1 cellular context compared by ENCODE assay signal in the genomic region with DNA sequence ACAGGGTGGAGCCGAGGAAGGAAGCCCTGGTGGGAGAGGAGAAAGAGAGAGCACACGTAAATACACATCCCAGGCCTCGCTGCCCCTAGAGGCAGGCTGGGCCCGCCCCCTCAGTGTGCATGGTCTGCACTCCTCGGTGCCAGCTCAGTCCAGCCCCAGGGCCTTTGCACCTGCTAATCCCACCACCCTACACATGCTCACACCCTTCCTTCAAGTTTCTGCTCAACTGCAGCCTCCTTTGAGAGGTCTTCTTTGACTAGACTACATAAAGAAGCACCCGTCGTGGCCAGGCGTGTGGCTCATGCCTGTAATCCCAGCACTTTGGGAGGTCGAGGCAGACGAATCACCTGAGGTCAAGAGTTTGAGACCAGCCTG.
A peak's percentile ranks its signal among the peaks of the same experiment; 100 is the strongest.
TF ChIP-seq lines count a peak whose summit lies in the region.

No MANE protein-coding gene starts in this region.

TF ChIP-seq in K562, 482 proteins besides CTCF, POLR2A, EP300 and RAD21:
- TF ChIP-seq ETS1 (conservative IDR thresholded peaks at IDR 0.05; ENCODE audit: control insufficient read depth, low read depth, low read length) (no peak), CBX8 (IDR thresholded peaks at IDR 0.05; ENCODE audit: borderline replicate concordance, extremely low read depth, low read depth, low read length, poor library complexity, severe bottlenecking) (no peak), THRA (IDR thresholded peaks at IDR 0.05) (no peak), RBM25 (IDR thresholded peaks at IDR 0.05; ENCODE audit: low read depth, low read length, severe bottlenecking) (peak; percentile 16)
- TF ChIP-seq, protein P1, sequence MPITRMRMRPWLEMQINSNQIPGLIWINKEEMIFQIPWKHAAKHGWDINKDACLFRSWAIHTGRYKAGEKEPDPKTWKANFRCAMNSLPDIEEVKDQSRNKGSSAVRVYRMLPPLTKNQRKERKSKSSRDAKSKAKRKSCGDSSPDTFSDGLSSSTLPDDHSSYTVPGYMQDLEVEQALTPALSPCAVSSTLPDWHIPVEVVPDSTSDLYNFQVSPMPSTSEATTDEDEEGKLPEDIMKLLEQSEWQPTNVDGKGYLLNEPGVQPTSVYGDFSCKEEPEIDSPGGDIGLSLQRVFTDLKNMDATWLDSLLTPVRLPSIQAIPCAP (CRISPR knock-in tag; IDR thresholded peaks at IDR 0.05; ENCODE audit: borderline replicate concordance): no peak
